In the genomic region with DNA sequence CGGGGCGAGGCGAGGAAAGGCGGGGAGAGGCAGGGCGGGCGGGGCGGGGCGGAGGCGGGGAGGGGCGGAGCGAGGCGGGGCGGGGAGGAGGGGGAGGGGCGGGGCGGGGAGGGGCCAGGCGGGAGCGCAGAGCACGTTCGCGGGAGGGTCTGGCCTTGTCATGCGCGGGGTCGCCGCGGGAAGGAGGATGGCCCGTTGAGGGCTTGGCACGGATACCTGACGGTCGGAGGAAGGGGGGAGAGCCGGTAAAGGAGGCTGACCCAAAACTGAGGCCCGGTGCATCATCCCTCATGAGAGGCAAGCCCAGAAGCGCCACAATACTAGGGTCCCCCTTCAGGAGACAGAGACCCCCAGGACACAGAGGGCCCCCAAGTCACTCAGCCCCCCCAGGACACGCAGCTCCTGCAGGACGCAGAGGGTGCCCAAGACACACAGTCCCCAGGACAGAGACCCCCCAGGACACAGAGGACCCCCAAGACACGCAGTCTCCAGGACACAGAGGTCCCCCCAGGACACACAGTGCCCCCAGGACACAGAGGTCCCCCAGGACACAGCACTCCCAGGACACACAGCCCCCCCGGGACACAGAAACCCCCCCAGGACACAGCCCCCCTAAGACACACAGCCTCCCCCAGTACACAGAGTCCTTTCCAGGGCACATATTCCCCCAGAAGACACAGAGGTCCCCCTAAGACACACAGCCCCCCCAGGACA, we compare ENCODE assay signal across 8 cellular contexts. TPM values are rescaled to one million over a fixed set of nuclear protein-coding genes. Genes with fewer than 3 reads are reported as not detected.
DNase-seq lines count a peak whose midpoint lies in the region; ATAC-seq, FAIRE-seq and TF ChIP-seq lines count a peak whose summit lies in the region.

No MANE protein-coding gene starts in this region.

- H3K4me1 Mint-ChIP-seq in activated T-cell treated with anti-CD3 and anti-CD28 coated beads, Interleukin-2, amount 50 U/mL, for 24 hours (ENCODE audit: low read depth), result peaks cover 24% of the 10 kb centered on the region
- H3K4me1 Mint-ChIP-seq in stimulated activated naive B cell treated with anti-CD40 and anti-IgM and Interleukin-4, amounts not matched to agents 10 μg/mL and 1 μg/mL and 100 μg/mL, for 72 hours, result peaks cover 16 to 38% of the 10 kb centered on the region in 2 donors

- H3K9ac ChIP-seq in kidney (ENCODE audit: low read length in 2 of 2), result peak overlapping the region in 1 of 2 donors; percentile 19

- H3K4me3 ChIP-seq in body of pancreas (no peak overlapping the region), kidney (ENCODE audit: low read length in 2 of 2) (peak overlapping the region; percentile 46 to 56)

- H3K27me3 ChIP-seq in body of pancreas, result no peaks in the 10 kb centered on the region

- peaks cover 27% of the 10 kb centered on the region for H3K36me3 Mint-ChIP-seq in activated T-cell treated with anti-CD3 and anti-CD28 coated beads, Interleukin-2, amount 50 U/mL, for 24 hours (ENCODE audit: low read depth)
- peaks cover 9 to 16% of the 10 kb centered on the region in 2 donors for H3K36me3 Mint-ChIP-seq in stimulated activated naive B cell treated with anti-CD40 and anti-IgM and Interleukin-4, amounts not matched to agents 10 μg/mL and 1 μg/mL and 100 μg/mL, for 72 hours

- no peaks in the 10 kb centered on the region for H3K9me3 Mint-ChIP-seq in activated T-cell treated with anti-CD3 and anti-CD28 coated beads, Interleukin-2, amount 50 U/mL, for 24 hours
- no peaks in the 10 kb centered on the region for H3K9me3 Mint-ChIP-seq in stimulated activated naive B cell treated with anti-CD40 and anti-IgM and Interleukin-4, amounts not matched to agents 10 μg/mL and 1 μg/mL and 100 μg/mL, for 72 hours

- H3K27ac Mint-ChIP-seq in activated T-cell treated with anti-CD3 and anti-CD28 coated beads, Interleukin-2, amount 50 U/mL, for 24 hours, result peak overlapping the region; percentile 64
- H3K27ac Mint-ChIP-seq in stimulated activated naive B cell treated with anti-CD40 and anti-IgM and Interleukin-4, amounts not matched to agents 10 μg/mL and 1 μg/mL and 100 μg/mL, for 72 hours, result peak overlapping the region; percentile 60

- peak overlapping the region; percentile 42 for H3K4me3 Mint-ChIP-seq in activated T-cell treated with anti-CD3 and anti-CD28 coated beads, Interleukin-2, amount 50 U/mL, for 24 hours
- peak overlapping the region; percentile 67 to 71 for H3K4me3 Mint-ChIP-seq in stimulated activated naive B cell treated with anti-CD40 and anti-IgM and Interleukin-4, amounts not matched to agents 10 μg/mL and 1 μg/mL and 100 μg/mL, for 72 hours

- no peak for DNase-seq in activated T-cell treated with anti-CD3 and anti-CD28 coated beads, Interleukin-2, amount 50 U/mL, for 24 hours
- no peak for DNase-seq in activated T-cell treated with anti-CD3 and anti-CD28 coated beads for 4 hours
- peak; percentile 12 for DNase-seq in NCI-H526 treated with DMSO at 0.1 percent for 48 hours (lab: John Stamatoyannopoulos, UW)
- DNase-seq in body of pancreas, result peak; percentile 43 to 68 (median 52)
- DNase-seq in kidney, result peak; percentile 93
- peak; percentile 27 for DNase-seq in stimulated activated naive B cell treated with anti-CD40 and anti-IgM and Interleukin-4, amounts not matched to agents 10 μg/mL and 1 μg/mL and 100 μg/mL, for 72 hours
- DNase-seq in DMS153 treated with DMSO at 0.1 percent for 48 hours (lab: John Stamatoyannopoulos, UW; ENCODE audit: unreplicated experiment), result no peak
- DNase-seq in KG1 (lab: John Stamatoyannopoulos, UW), result no peak

- H3K4me1 ChIP-seq in body of pancreas (peaks cover 35% of the 10 kb centered on the region), kidney (ENCODE audit: control insufficient read depth in 1 of 2, insufficient read depth in 1 of 2, low read depth in 1 of 2, low read length in 2 of 2) (peaks cover 4 to 11% of the 10 kb centered on the region in 2 donors)

- H3K27ac ChIP-seq in body of pancreas (peak overlapping the region in 3 of 4 donors; percentile 46 to 93 (median 56)), kidney (ENCODE audit: low read depth in 2 of 2, low read length in 2 of 2) (peak overlapping the region in 1 of 2 donors; percentile 11)

- TF ChIP-seq CTCF in body of pancreas (IDR thresholded peaks at IDR 0.05), result no peak
- TF ChIP-seq CTCF in kidney (IDR thresholded peaks at IDR 0.05; ENCODE audit: borderline replicate concordance, extremely low read depth, insufficient read depth), result no peak

- WGBS in body of pancreas, 2 donors, result 0 to 14% methylated on average over 8 to 17 of the region's 36 CpGs

- no peak for TF ChIP-seq POLR2A in body of pancreas (IDR thresholded peaks at IDR 0.05)

- H3K9me3 ChIP-seq in body of pancreas (no peaks in the 10 kb centered on the region), kidney (ENCODE audit: control insufficient read depth in 1 of 2, low read length in 2 of 2) (no peaks in the 10 kb centered on the region)

- FAIRE-seq in kidney (lab: Jason Lieb, UNC), result no peak

- intact Hi-C loops in body of pancreas (cut with DNase I), result no loop called here
- intact Hi-C loops in kidney (cut with DNase I), result no loop called here

- H3K27me3 Mint-ChIP-seq in activated T-cell treated with anti-CD3 and anti-CD28 coated beads, Interleukin-2, amount 50 U/mL, for 24 hours, result no peaks in the 10 kb centered on the region
- no peaks in the 10 kb centered on the region for H3K27me3 Mint-ChIP-seq in stimulated activated naive B cell treated with anti-CD40 and anti-IgM and Interleukin-4, amounts not matched to agents 10 μg/mL and 1 μg/mL and 100 μg/mL, for 72 hours

- peaks cover 0 to 2% of the 10 kb centered on the region in 2 donors for H3K36me3 ChIP-seq in body of pancreas (replicated peaks in 1 of 2; ENCODE audit: insufficient read depth in 1 of 2, low read depth in 2 of 2)
- peaks cover 4 to 5% of the 10 kb centered on the region in 2 donors for H3K36me3 ChIP-seq in kidney (ENCODE audit: control insufficient read depth in 1 of 2, insufficient read depth in 2 of 2, low read length in 2 of 2)

- ATAC-seq in body of pancreas, result no peak
- peak in 1 of 2 donors; percentile 4 for ATAC-seq in stimulated activated naive B cell treated with anti-CD40 and anti-IgM and Interleukin-4, amounts not matched to agents 10 μg/mL and 1 μg/mL and 100 μg/mL, for 72 hours (replicated peaks)

RNA-seq across cellular contexts. Expression of gene WDR45B, which starts 0.7 kb away (rescaled TPM):
- total RNA-seq in body of pancreas (10 to 100 TPM; 45.5 to 49.3 TPM), kidney (65.4 TPM)
- 64.7 TPM for polyA plus RNA-seq in kidney (ENCODE audit: insufficient read depth, low read depth, low replicate concordance)

RNA-seq across cellular contexts. Expression of gene RAB40B, which starts 49.6 kb away (rescaled TPM):
- 10 to 100 TPM; 18.2 to 39.9 TPM for total RNA-seq in body of pancreas
- total RNA-seq in kidney, result 21.7 TPM
- polyA plus RNA-seq in kidney (ENCODE audit: insufficient read depth, low read depth, low replicate concordance), result 36.1 TPM

Comparison
In these comparisons a context has a peak if more than half of its experiments do, and no peak if none do; other contexts are left out.
1. DNase-seq: peak in NCI-H526 treated with DMSO at 0.1 percent for 48 hours (single experiment), body of pancreas (4 of 4), kidney (single experiment) and stimulated activated naive B cell treated with anti-CD40 and anti-IgM and Interleukin-4, amounts not matched to agents 10 μg/mL and 1 μg/mL and 100 μg/mL, for 72 hours (single experiment); none in activated T-cell treated with anti-CD3 and anti-CD28 coated beads, Interleukin-2, amount 50 U/mL, for 24 hours (single experiment), activated T-cell treated with anti-CD3 and anti-CD28 coated beads for 4 hours (single experiment), DMS153 treated with DMSO at 0.1 percent for 48 hours (single experiment) and KG1 (single experiment).
2. H3K4me3 ChIP-seq: peak in kidney (2 of 2); none in body of pancreas (0 of 2).